ENCODE assay signal across 8 cellular contexts in genomic region chr17:8153550-8153956, GRCh38. TPM values are rescaled to one million over a fixed set of nuclear protein-coding genes. Genes with fewer than 3 reads are reported as not detected.
A peak's percentile ranks its signal among the peaks of the same experiment; 100 is the strongest.
DNase-seq lines count a peak whose midpoint lies in the region; ATAC-seq and TF ChIP-seq lines count a peak whose summit lies in the region.

No MANE protein-coding gene starts in this region.

- TF ChIP-seq CTCF in HEK293 (tag by site-specific recombination; IDR thresholded peaks at IDR 0.05), result no peak
- TF ChIP-seq CTCF in activated B cell treated with CpG ODN at 0.5 μM for 24 hours (IDR thresholded peaks at IDR 0.05), result no peak

- H3K27me3 ChIP-seq in ACC112 (ENCODE audit: insufficient read depth, low read length) (no peaks in the 10 kb centered on the region), endocrine pancreas (ENCODE audit: control insufficient read depth, insufficient read depth, low read length) (no peaks in the 10 kb centered on the region)

- H3K4me1 Mint-ChIP-seq in activated B cell treated with CpG ODN at 0.5 μM for 24 hours (peaks cover 34% of the 10 kb centered on the region), memory B cell (peaks cover 39% of the 10 kb centered on the region)

- H3K9ac ChIP-seq in endocrine pancreas (ENCODE audit: control insufficient read depth, insufficient read depth, low read length), result peak overlapping the region; percentile 81

- peak overlapping the region; percentile 82 for H3K27ac Mint-ChIP-seq in activated B cell treated with CpG ODN at 0.5 μM for 24 hours
- no peak overlapping the region for H3K27ac Mint-ChIP-seq in memory B cell

- H3K4me3 Mint-ChIP-seq in activated B cell treated with CpG ODN at 0.5 μM for 24 hours (no peak overlapping the region), memory B cell (peak overlapping the region; percentile 12)

- H3K36me3 Mint-ChIP-seq in activated B cell treated with CpG ODN at 0.5 μM for 24 hours (ENCODE audit: low read depth) (peaks cover 30% of the 10 kb centered on the region), memory B cell (peaks cover 8% of the 10 kb centered on the region)

- no peak overlapping the region for H2AFZ ChIP-seq in ACC112 (ENCODE audit: low read length, unreplicated experiment)

- H3K27ac ChIP-seq in ACC112 (ENCODE audit: low read depth, low read length), result peak overlapping the region; percentile 99
- H3K27ac ChIP-seq in HEK293 (ENCODE audit: extremely low read depth, low read depth, low read length), result peak overlapping the region; percentile 74

- H3K27me3 Mint-ChIP-seq in activated B cell treated with CpG ODN at 0.5 μM for 24 hours (no peaks in the 10 kb centered on the region), memory B cell (no peaks in the 10 kb centered on the region)

- no peaks in the 10 kb centered on the region for H3K9me3 ChIP-seq in HEK293 (ENCODE audit: control insufficient read depth, insufficient read depth, low read depth, low read length)
- H3K9me3 ChIP-seq in endocrine pancreas (ENCODE audit: control insufficient read depth, low read length), result no peaks in the 10 kb centered on the region

- intact Hi-C loops in activated B cell treated with CpG ODN at 0.5 μM for 24 hours (cut with micrococcal nuclease), result loop anchor here (10.0 kb wide), 1 partner anchor 469 kb away; the partner anchor contains the start of genes TP53 and WRAP53

- no peak for ATAC-seq in activated B cell treated with CpG ODN at 0.5 μM for 24 hours (ENCODE audit: low read depth)
- ATAC-seq in memory B cell (ENCODE audit: low read depth), result no peak
- no peak for ATAC-seq in GM19395 (IDR thresholded peaks at IDR 0.05; ENCODE audit: unreplicated experiment)

- no peaks in the 10 kb centered on the region for H3K9me3 Mint-ChIP-seq in activated B cell treated with CpG ODN at 0.5 μM for 24 hours
- no peaks in the 10 kb centered on the region for H3K9me3 Mint-ChIP-seq in memory B cell

- CTCF ChIA-PET in HEK293 (lab: Yijun Ruan, JAX), result interaction anchor here (0.6 to 3.2 kb wide), 7 partner anchors 35 to 1363 kb away, joined by 3 to 15 read pairs (median 4); partner anchors contain the start of gene ALOXE3
- CTCF ChIA-PET in activated B cell treated with CpG ODN at 0.5 μM for 24 hours (lab: Charles Lee), result interaction anchor here (0.6 to 1.7 kb wide), 2 partner anchors 15 to 62 kb away, joined by 3 read pairs; no protein-coding TSS in a partner anchor

- POLR2A ChIA-PET in HEK293 (lab: Yijun Ruan, JAX), result interaction anchor here (0.6 to 2.0 kb wide), 14 partner anchors 10 to 296 kb away, joined by 3 to 16 read pairs (median 4); partner anchors contain the start of genes ALOXE3, AURKB, BORCS6 and KRABD2
- POLR2A ChIA-PET in activated B cell treated with CpG ODN at 0.5 μM for 24 hours (lab: Charles Lee), result interaction anchor here (0.6 to 15.9 kb wide), 7 partner anchors 14 to 95 kb away, joined by 3 to 385 read pairs (median 4); no protein-coding TSS in a partner anchor

- H3K4me1 ChIP-seq in ACC112 (ENCODE audit: control insufficient read depth, insufficient read depth, low read length, unreplicated experiment) (peaks cover 27% of the 10 kb centered on the region), HEK293 (ENCODE audit: control insufficient read depth, insufficient read depth, low read length) (peaks cover 25% of the 10 kb centered on the region), endocrine pancreas (ENCODE audit: control insufficient read depth, insufficient read depth, low read length) (peaks cover 5% of the 10 kb centered on the region)

- peaks cover 21% of the 10 kb centered on the region; the same call in 1 of the 2 replicates for H3K36me3 ChIP-seq in ACC112 (ENCODE audit: insufficient read depth, low read length)
- peaks cover 4 to 25% of the 10 kb centered on the region in 2 experiments; a peak in 2 of 3 replicates for H3K36me3 ChIP-seq in HEK293 (ENCODE audit: control insufficient read depth in 2 of 2, insufficient read depth in 1 of 2, low read length in 2 of 2)
- peaks cover 13% of the 10 kb centered on the region for H3K36me3 ChIP-seq in endocrine pancreas (ENCODE audit: control insufficient read depth, insufficient read depth, low read length)

- peak overlapping the region; percentile 89 for H3K4me3 ChIP-seq in ACC112 (ENCODE audit: low read depth, low read length)
- H3K4me3 ChIP-seq in HEK293 (ENCODE audit: low read depth, low read length), result no peak overlapping the region
- H3K4me3 ChIP-seq in endocrine pancreas (ENCODE audit: control insufficient read depth, insufficient read depth, low read length), result peak overlapping the region; percentile 53

- H3K79me2 ChIP-seq in ACC112 (ENCODE audit: control insufficient read depth, insufficient read depth, low read length, unreplicated experiment), result peaks cover 57% of the 10 kb centered on the region

- DNase-seq in activated B cell treated with CpG ODN at 0.5 μM for 24 hours (no peak), memory B cell (ENCODE audit: low spot score in 2 of 2) (peak in 1 of 2 donors; percentile 24), NCI-H748 treated with DMSO at 0.1 percent for 48 hours (lab: John Stamatoyannopoulos, UW) (no peak)
- peak; percentile 52 for DNase-seq in stimulated activated naive CD4-positive, alpha-beta T cell treated with Interleukin-2 at 50 U/mL for 16 hours (lab: John Stamatoyannopoulos, UW)

TF ChIP-seq in HEK293, 187 proteins besides CTCF, POLR2A, EP300 and RAD21 (continues in another document):
- TF ChIP-seq ZSCAN18 (tag by site-specific recombination; IDR thresholded peaks at IDR 0.05) (no peak), GLIS2 (tag by site-specific recombination; IDR thresholded peaks at IDR 0.05) (peak; percentile 16; the same call in 1 of the 2 replicates), KLF7 (tag by site-specific recombination; IDR thresholded peaks at IDR 0.05; ENCODE audit: borderline replicate concordance) (no peak), ZNF664 (tag by site-specific recombination; IDR thresholded peaks at IDR 0.05) (peak; percentile 42), ZNF792 (tag by site-specific recombination; IDR thresholded peaks at IDR 0.05) (no peak), WT1 (tag by site-specific recombination; IDR thresholded peaks at IDR 0.05) (0 out of 2 replicates have a peak, but pooled peaks have one; percentile 37), MZF1 (tag by site-specific recombination; IDR thresholded peaks at IDR 0.05; ENCODE audit: borderline replicate concordance) (no peak), PRDM1 (tag by site-specific recombination; IDR thresholded peaks at IDR 0.05) (no peak), ZNF366 (tag by site-specific recombination; conservative IDR thresholded peaks at IDR 0.05) (no peak), ZSCAN16 (tag by site-specific recombination; IDR thresholded peaks at IDR 0.05) (no peak), ZNF398 (tag by site-specific recombination; IDR thresholded peaks at IDR 0.05) (peak; percentile 86), ZNF169 (tag by site-specific recombination; IDR thresholded peaks at IDR 0.05) (no peak), EGR2 (tag by site-specific recombination; IDR thresholded peaks at IDR 0.05; ENCODE audit: low read depth) (peak; percentile 45; the same call in 1 of the 2 replicates), ZNF362 (tag by site-specific recombination; IDR thresholded peaks at IDR 0.05) (no peak), IKZF3 (tag by site-specific recombination; IDR thresholded peaks at IDR 0.05) (peak; percentile 63), KLF8 (tag by site-specific recombination; IDR thresholded peaks at IDR 0.05) (no peak)

RNA-seq across cellular contexts. Expression of gene PER1, which starts 1.3 kb away (rescaled TPM):
- 40.7 and 45.0 TPM in 2 replicates for total RNA-seq in activated B cell treated with CpG ODN at 0.5 μM for 24 hours

RNA-seq across cellular contexts. Expression of gene VAMP2, which starts 9.2 kb away (rescaled TPM):
- 82.0 and 97.7 TPM in 2 replicates for total RNA-seq in activated B cell treated with CpG ODN at 0.5 μM for 24 hours

RNA-seq across cellular contexts. Expression of gene TMEM107, which starts 22.6 kb away (rescaled TPM):
- 17.3 and 20.9 TPM in 2 replicates for total RNA-seq in activated B cell treated with CpG ODN at 0.5 μM for 24 hours

RNA-seq across cellular contexts. Expression of gene HES7, which starts 29.6 kb away (rescaled TPM):
- 0.12 and 0.49 TPM in 2 replicates for total RNA-seq in activated B cell treated with CpG ODN at 0.5 μM for 24 hours

RNA-seq across cellular contexts. Expression of gene ALOXE3, which starts 35.2 kb away (rescaled TPM):
- not detected in 2 replicates for total RNA-seq in activated B cell treated with CpG ODN at 0.5 μM for 24 hours
